In the genomic region with DNA sequence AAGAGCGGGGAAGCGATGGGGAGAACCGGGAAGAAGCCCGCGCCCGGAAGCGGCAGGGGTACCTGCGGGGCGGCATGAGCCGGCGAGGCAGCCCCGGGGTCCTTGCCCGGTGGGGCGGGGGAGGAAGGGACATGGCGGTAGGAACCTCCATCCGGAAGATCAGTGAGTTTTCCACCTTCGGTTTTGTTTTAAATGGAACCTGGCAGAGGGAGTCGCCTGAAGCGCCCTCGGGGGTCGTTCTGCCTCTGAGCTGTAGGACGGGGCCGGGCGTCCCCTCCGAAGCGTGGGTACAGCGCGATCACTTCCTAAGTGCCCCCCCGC, we compare ENCODE assay signal across 1 cellular context.
TF ChIP-seq lines count a peak whose summit lies in the region.

No MANE protein-coding gene starts in this region.

TF ChIP-seq in GM23338, 12 proteins besides CTCF, POLR2A, EP300 and RAD21 (continued from another document):
- TF ChIP-seq ZNF462 (CRISPR knock-in tag; IDR thresholded peaks at IDR 0.05): no peak
- no peak for TF ChIP-seq NANOG (IDR thresholded peaks at IDR 0.05; ENCODE audit: borderline replicate concordance)
- TF ChIP-seq JUNB (IDR thresholded peaks at IDR 0.05; ENCODE audit: unreplicated experiment): no peak
- no peak for TF ChIP-seq ZNF331 (CRISPR knock-in tag; IDR thresholded peaks at IDR 0.05; ENCODE audit: low read depth)
- no peak for TF ChIP-seq POLR2AphosphoS5 (IDR thresholded peaks at IDR 0.05; ENCODE audit: low read depth)
- TF ChIP-seq EZH2 (IDR thresholded peaks at IDR 0.05; ENCODE audit: low read depth, unreplicated experiment): no peak
